ENCODE assay signal across 15 cellular contexts in the genomic region with DNA sequence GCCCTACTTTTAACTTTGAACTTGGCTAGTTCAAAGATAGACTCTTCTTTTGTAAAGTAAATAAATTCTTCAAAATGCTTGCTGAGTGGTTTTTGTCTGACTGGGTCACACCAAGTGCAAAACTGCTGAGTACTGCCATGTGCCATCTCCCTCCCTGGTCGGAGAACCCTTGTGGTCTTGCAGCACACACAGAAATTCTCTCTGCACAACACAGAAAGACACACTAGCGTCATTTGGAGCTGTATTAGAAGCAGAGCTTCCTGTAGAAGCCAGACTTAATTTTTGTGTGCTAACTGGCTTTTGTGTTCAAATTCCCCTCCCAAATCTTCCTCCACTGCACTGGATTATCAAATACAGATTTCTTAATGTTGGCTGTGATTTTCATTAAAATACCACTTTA. TPM values are rescaled to one million over a fixed set of nuclear protein-coding genes. Genes with fewer than 3 reads are reported as not detected.
DNase-seq lines count a peak whose midpoint lies in the region; ATAC-seq and TF ChIP-seq lines count a peak whose summit lies in the region.
"Had no signal": no experiment of that assay in that cellular context is flagged by ENCODE, and none has a peak within 500 bp of the region (broad histone marks: within the 10 kb centered on the region; RNA-seq: fewer than 3 reads in every experiment).

No MANE protein-coding gene starts in this region.

- no peak for TF ChIP-seq POLR2A in Peyer's patch (IDR thresholded peaks at IDR 0.05)

- H3K27me3 ChIP-seq in neural progenitor cell = no peaks in the 10 kb centered on the region
- H3K27me3 ChIP-seq in Peyer's patch = no peaks in the 10 kb centered on the region
- H3K27me3 ChIP-seq: left lung had no signal

- H3K27ac Mint-ChIP-seq in activated CD4-positive, alpha-beta T cell treated with anti-CD3 and anti-CD28 coated beads, Interleukin-2, amount 10 ng/mL, durations not matched to agents 24 days and 14 days = peak overlapping the region; percentile 25
- no peak overlapping the region for H3K27ac Mint-ChIP-seq in central memory CD8-positive, alpha-beta T cell (ENCODE audit: low read depth)
- no peak overlapping the region for H3K27ac Mint-ChIP-seq in neural progenitor cell

- no peak overlapping the region for H3K27ac ChIP-seq in neural progenitor cell
- no peak overlapping the region for H3K27ac ChIP-seq in Peyer's patch

- peaks cover 35% of the 10 kb centered on the region for H3K79me2 ChIP-seq in neural progenitor cell (ENCODE audit: low read depth)

- peaks cover 7% of the 10 kb centered on the region for H3K4me1 ChIP-seq in neural progenitor cell
- H3K4me1 ChIP-seq in Peyer's patch = peaks cover 0 to 16% (median 4%) of the 10 kb centered on the region in 4 donors

- no peaks in the 10 kb centered on the region for H3K9me3 ChIP-seq in neural progenitor cell (ENCODE audit: low read depth)
- H3K9me3 ChIP-seq in Peyer's patch = no peaks in the 10 kb centered on the region
- H3K9me3 ChIP-seq: left lung had no signal

- H3K9me3 Mint-ChIP-seq in activated CD4-positive, alpha-beta T cell treated with anti-CD3 and anti-CD28 coated beads, Interleukin-2, amount 10 ng/mL, durations not matched to agents 24 days and 14 days = no peaks in the 10 kb centered on the region
- H3K9me3 Mint-ChIP-seq in central memory CD8-positive, alpha-beta T cell = no peaks in the 10 kb centered on the region
- H3K9me3 Mint-ChIP-seq in neural progenitor cell = no peaks in the 10 kb centered on the region

- peaks cover 76% of the 10 kb centered on the region for H3F3A ChIP-seq in neural progenitor cell (ENCODE audit: low read depth)

- TF ChIP-seq CTCF in neural progenitor cell (IDR thresholded peaks at IDR 0.05) (no peak), Peyer's patch (IDR thresholded peaks at IDR 0.05) (no peak)

- H4K20me1 ChIP-seq in neural progenitor cell (ENCODE audit: low read depth) = peaks cover 28% of the 10 kb centered on the region

- no peak overlapping the region for H2AFZ ChIP-seq in neural progenitor cell (replicated peaks)

- no peak overlapping the region for H3K9ac ChIP-seq in neural progenitor cell

- H3K4me2 ChIP-seq in neural progenitor cell = no peak overlapping the region

- peak overlapping the region; percentile 35 for H3K4me3 Mint-ChIP-seq in activated CD4-positive, alpha-beta T cell treated with anti-CD3 and anti-CD28 coated beads, Interleukin-2, amount 10 ng/mL, durations not matched to agents 24 days and 14 days
- H3K4me3 Mint-ChIP-seq in central memory CD8-positive, alpha-beta T cell = peak overlapping the region; percentile 9
- peak overlapping the region; percentile 95 for H3K4me3 Mint-ChIP-seq in neural progenitor cell

- peaks cover 23% of the 10 kb centered on the region for H3K4me1 Mint-ChIP-seq in activated CD4-positive, alpha-beta T cell treated with anti-CD3 and anti-CD28 coated beads, Interleukin-2, amount 10 ng/mL, durations not matched to agents 24 days and 14 days
- H3K4me1 Mint-ChIP-seq in central memory CD8-positive, alpha-beta T cell = peaks cover 24% of the 10 kb centered on the region
- H3K4me1 Mint-ChIP-seq in neural progenitor cell = peaks cover 17% of the 10 kb centered on the region

- H3K4me3 ChIP-seq in neural progenitor cell (no peak overlapping the region), Peyer's patch (no peak overlapping the region)
- H3K4me3 ChIP-seq: left lung had no signal

- peaks cover 60% of the 10 kb centered on the region for H3K36me3 Mint-ChIP-seq in activated CD4-positive, alpha-beta T cell treated with anti-CD3 and anti-CD28 coated beads, Interleukin-2, amount 10 ng/mL, durations not matched to agents 24 days and 14 days (ENCODE audit: low read depth)
- H3K36me3 Mint-ChIP-seq in central memory CD8-positive, alpha-beta T cell (ENCODE audit: insufficient read depth) = peaks cover 52% of the 10 kb centered on the region
- H3K36me3 Mint-ChIP-seq in neural progenitor cell = peaks cover 33% of the 10 kb centered on the region

- ATAC-seq in central memory CD8-positive, alpha-beta T cell (replicated peaks; ENCODE audit: extremely low read depth, poor library complexity, severe bottlenecking) = no peak
- no peak for ATAC-seq in Right ventricle myocardium superior (ENCODE audit: poor library complexity)
- ATAC-seq: left lung, sciatic nerve had no signal

- DNase-seq in activated CD4-positive, alpha-beta T cell treated with anti-CD3 and anti-CD28 coated beads, Interleukin-2, amount 10 ng/mL, durations not matched to agents 24 days and 14 days = no peak
- no peak for DNase-seq in activated CD4-positive, alpha-beta T cell treated with anti-CD3 and anti-CD28 coated beads for 1 hour
- no peak for DNase-seq in central memory CD8-positive, alpha-beta T cell (ENCODE audit: low spot score in 2 of 2)
- DNase-seq in neural progenitor cell (ENCODE audit: low spot score) = no peak
- no peak for DNase-seq in NCI-H146 (lab: John Stamatoyannopoulos, UW)
- no peak for DNase-seq in Peyer's patch
- DNase-seq in Right ventricle myocardium superior = no peak
- DNase-seq: activated CD8-positive, alpha-beta memory T cell treated with anti-CD3 and anti-CD28 coated beads, Interleukin-2, amount 50 U/mL, for 48 hours; left lung; NCI-H187; NCI-H69; stimulated activated CD4-positive, alpha-beta T cell treated with anti-CD3 and anti-CD28 coated beads, Interleukin-4, amount 100 ng/mL, for 24 hours had no signal

- H3K27me3 Mint-ChIP-seq in activated CD4-positive, alpha-beta T cell treated with anti-CD3 and anti-CD28 coated beads, Interleukin-2, amount 10 ng/mL, durations not matched to agents 24 days and 14 days = no peaks in the 10 kb centered on the region
- no peaks in the 10 kb centered on the region for H3K27me3 Mint-ChIP-seq in central memory CD8-positive, alpha-beta T cell
- H3K27me3 Mint-ChIP-seq in neural progenitor cell (ENCODE audit: insufficient read depth, low read depth) = peaks cover 11% of the 10 kb centered on the region

- intact Hi-C loops in activated CD4-positive, alpha-beta T cell treated with anti-CD3 and anti-CD28 coated beads, Interleukin-2, amount 10 ng/mL, durations not matched to agents 24 days and 14 days (cut with micrococcal nuclease) = no loop called here
- intact Hi-C loops in Right ventricle myocardium superior (cut with DNase I) = no loop called here

- H3K36me3 ChIP-seq in neural progenitor cell (no peaks in the 10 kb centered on the region), Peyer's patch (peaks cover 0 to 46% (median 0%) of the 10 kb centered on the region in 3 donors)

TF ChIP-seq in PFSK-1, 5 proteins besides CTCF, POLR2A, EP300 and RAD21:
- TF ChIP-seq TAF1 (IDR thresholded peaks at IDR 0.05; ENCODE audit: borderline replicate concordance, insufficient read depth, low read length) (no peak), SIN3A (IDR thresholded peaks at IDR 0.05; ENCODE audit: borderline replicate concordance, insufficient read depth, low read length) (no peak), POLR2AphosphoS5 (IDR thresholded peaks at IDR 0.05; ENCODE audit: low read depth, low read length) (peak; percentile 16; the same call in 1 of the 2 replicates)

RNA-seq across cellular contexts. Expression of gene PSMB4, which starts 2.5 kb away (rescaled TPM):
- 452 and 456 TPM in 2 replicates for total RNA-seq in activated CD4-positive, alpha-beta T cell treated with anti-CD3 and anti-CD28 coated beads, Interleukin-2, amount 10 ng/mL, durations not matched to agents 24 days and 14 days
- polyA plus RNA-seq in PFSK-1 (2012; ENCODE audit: insufficient read length, low read depth) = 208 TPM
- total RNA-seq in neural progenitor cell (ENCODE audit: low replicate concordance) (267 and 321 TPM in 2 replicates), Peyer's patch (100 to 1,000 TPM; 119 to 223 (median 167) TPM), Right ventricle myocardium superior (177 TPM)

RNA-seq across cellular contexts. Expression of gene SELENBP1, which starts 29.4 kb away (rescaled TPM):
- not detected in 2 replicates for total RNA-seq in activated CD4-positive, alpha-beta T cell treated with anti-CD3 and anti-CD28 coated beads, Interleukin-2, amount 10 ng/mL, durations not matched to agents 24 days and 14 days
- 51.8 TPM for polyA plus RNA-seq in PFSK-1 (2012; ENCODE audit: insufficient read length, low read depth)
- total RNA-seq in neural progenitor cell (ENCODE audit: low replicate concordance) (38.5 and 63.2 TPM in 2 replicates), Peyer's patch (100 to 1,000 TPM; 194 to 623 (median 467) TPM), Right ventricle myocardium superior (119 TPM)
- total RNA-seq: A673 had no signal

RNA-seq across cellular contexts. Expression of gene RFX5, which starts 54.8 kb away (rescaled TPM):
- 69.2 and 73.1 TPM in 2 replicates for total RNA-seq in activated CD4-positive, alpha-beta T cell treated with anti-CD3 and anti-CD28 coated beads, Interleukin-2, amount 10 ng/mL, durations not matched to agents 24 days and 14 days
- 26.4 TPM for polyA plus RNA-seq in PFSK-1 (2012; ENCODE audit: insufficient read length, low read depth)
- total RNA-seq in neural progenitor cell (ENCODE audit: low replicate concordance) = 87.5 and 108 TPM in 2 replicates
- total RNA-seq in Peyer's patch = 100 to 1,000 TPM in 1 of 4 donors, 10 to 100 TPM in 3; 35.6 to 187 (median 42.0) TPM
- 16.3 TPM for total RNA-seq in Right ventricle myocardium superior

RNA-seq across cellular contexts. Expression of gene POGZ, which starts 57.4 kb away (rescaled TPM):
- total RNA-seq in activated CD4-positive, alpha-beta T cell treated with anti-CD3 and anti-CD28 coated beads, Interleukin-2, amount 10 ng/mL, durations not matched to agents 24 days and 14 days = 82.6 and 86.5 TPM in 2 replicates
- 26.1 TPM for polyA plus RNA-seq in PFSK-1 (2012; ENCODE audit: insufficient read length, low read depth)
- total RNA-seq in neural progenitor cell (ENCODE audit: low replicate concordance) (61.5 and 71.6 TPM in 2 replicates), Peyer's patch (10 to 100 TPM; 49.5 to 91.3 (median 52.6) TPM), Right ventricle myocardium superior (42.0 TPM)

Comparison
In these comparisons a context has a peak if more than half of its experiments do, and no peak if none do; other contexts are left out.
1. H3K4me3 Mint-ChIP-seq: peak in every context shown above with its lines; median percentile 95 in neural progenitor cell; 35 in activated CD4-positive, alpha-beta T cell treated with anti-CD3 and anti-CD28 coated beads, Interleukin-2, amount 10 ng/mL, durations not matched to agents 24 days and 14 days; 9 in central memory CD8-positive, alpha-beta T cell.
2. RNA of gene SELENBP1, which starts 29.4 kb away (total RNA-seq): 194 to 623 TPM in Peyer's patch, 119 TPM in Right ventricle myocardium superior (single experiment) and 38.5 to 63.2 TPM in neural progenitor cell; not detected in activated CD4-positive, alpha-beta T cell treated with anti-CD3 and anti-CD28 coated beads, Interleukin-2, amount 10 ng/mL, durations not matched to agents 24 days and 14 days; every median in the first group is over 10 times any median in the second.